Comparison of ENCODE assay signal across 33 cellular contexts in the genomic region with DNA sequence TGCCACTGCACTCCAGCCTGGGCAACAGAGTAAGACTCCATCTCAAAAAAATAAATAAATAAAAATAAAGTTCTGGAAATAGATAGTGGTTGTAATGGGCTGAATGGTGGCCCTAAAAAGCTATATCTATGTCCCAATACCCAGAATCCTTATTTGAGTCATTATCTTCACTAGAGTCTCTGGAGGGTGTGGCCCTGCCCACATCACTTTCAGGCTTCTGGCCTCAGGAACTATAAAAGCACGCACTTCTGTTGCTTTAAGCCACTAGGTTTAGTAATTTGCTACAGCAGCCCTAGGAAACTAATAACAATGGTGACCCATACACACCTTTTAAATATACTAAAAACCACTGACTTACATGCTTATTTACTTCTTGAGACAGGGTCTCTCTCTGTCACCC.
"Had no signal": no experiment of that assay in that cellular context is flagged by ENCODE, and none has a peak within 500 bp of the region (broad histone marks: within the 10 kb centered on the region; RNA-seq: fewer than 3 reads in every experiment).

No MANE protein-coding gene starts in this region.

- H3K27ac ChIP-seq: PC-9, RWPE1, SJCRH30, SK-N-MC had no signal

- H3K27me3 ChIP-seq: MG63, SJCRH30 had no signal

- H3K36me3 ChIP-seq: MG63, SJCRH30 had no signal

- ATAC-seq: Panc1, Right ventricle myocardium inferior, SK-N-SH treated with all-trans-retinoic acid at 6 μM for 48 hours had no signal

- H3K4me3 ChIP-seq: MG63, PC-9, SJCRH30, SK-N-MC had no signal

- H2AFZ ChIP-seq: PC-9 had no signal

- H3K9me3 ChIP-seq: MG63, SJCRH30 had no signal

- FAIRE-seq: RCC 7860 had no signal

- H3K4me2 ChIP-seq: PC-9 had no signal

- DNase-seq: Kasumi-1, MG63, NCI-H1048, NCI-H1092 treated with DMSO at 0.1 percent for 48 hours, NCI-H1105 treated with DMSO at 0.1 percent for 48 hours, NCI-H1417, NCI-H1436, NCI-H146, NCI-H1694, NCI-H187, NCI-H1930, NCI-H2029 treated with DMSO at 0.1 percent for 48 hours, NCI-H2081 treated with DMSO at 0.1 percent for 48 hours, NCI-H2107, NCI-H2171, NCI-H226, NCI-H446 treated with DMSO at 0.1 percent for 48 hours, NCI-H510A, NCI-H524, NCI-H526, NCI-H69, NCI-H748 treated with DMSO at 0.1 percent for 48 hours, NCI-H82, PC-9, SHP77, SIG-M5, SJCRH30 had no signal
